In the genomic region with DNA sequence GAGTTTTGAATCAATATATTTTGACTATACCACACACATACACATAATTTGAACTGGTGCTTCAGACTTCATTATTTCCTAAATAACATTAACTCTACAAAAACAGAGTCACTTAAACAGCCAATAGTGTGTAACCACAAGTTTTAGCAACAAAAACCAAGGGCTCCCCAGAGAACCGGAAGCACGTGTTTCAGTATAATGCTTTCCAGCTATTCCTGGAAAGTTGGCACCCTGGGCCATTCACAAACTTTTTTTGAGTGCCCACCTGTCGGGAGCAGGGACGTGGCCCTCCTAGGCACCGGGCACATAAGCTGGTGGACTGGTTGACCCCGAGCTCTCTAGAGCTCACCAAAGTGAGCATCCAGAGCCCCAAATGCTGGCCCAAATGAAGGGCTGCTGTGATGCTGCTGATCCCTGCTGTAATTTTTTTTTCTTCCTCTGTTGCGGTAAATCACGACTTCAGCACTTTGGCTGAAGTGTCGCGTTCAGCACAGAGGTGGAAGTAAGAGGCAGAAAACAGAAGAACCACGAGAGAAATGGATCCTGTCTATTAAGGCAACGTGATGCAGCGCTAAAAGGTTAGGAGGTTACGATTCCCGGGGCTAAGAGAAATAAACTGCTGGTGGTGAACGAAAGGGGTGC, we compare ENCODE assay signal across 8 cellular contexts. TPM values are rescaled to one million over a fixed set of nuclear protein-coding genes. Genes with fewer than 3 reads are reported as not detected.
DNase-seq lines count a peak whose midpoint lies in the region; ATAC-seq, FAIRE-seq and TF ChIP-seq lines count a peak whose summit lies in the region.

No MANE protein-coding gene starts in this region.

- peaks cover 18% of the 10 kb centered on the region for H3K27me3 Mint-ChIP-seq in activated naive CD8-positive, alpha-beta T cell

- peak overlapping the region; percentile 34 for H3K9ac ChIP-seq in mesendoderm (ENCODE audit: low read length)

- H3K79me2 ChIP-seq in ACC112 (ENCODE audit: control insufficient read depth, insufficient read depth, low read length, unreplicated experiment) (no peaks in the 10 kb centered on the region), mesendoderm (ENCODE audit: control insufficient read depth, insufficient read depth, low read length) (no peaks in the 10 kb centered on the region)

- no peak for FAIRE-seq in HTR-8/SVneo (lab: Jason Lieb, UNC)

- H3K9me3 Mint-ChIP-seq in activated naive CD8-positive, alpha-beta T cell (ENCODE audit: low read depth), result no peaks in the 10 kb centered on the region

- no peak overlapping the region for H3K27ac Mint-ChIP-seq in activated naive CD8-positive, alpha-beta T cell

- H3K36me3 ChIP-seq in ACC112 (ENCODE audit: insufficient read depth, low read length) (no peaks in the 10 kb centered on the region), mesendoderm (ENCODE audit: control insufficient read depth, insufficient read depth, low read length) (no peaks in the 10 kb centered on the region)

- no CpG with 5 or more reads among the region's 16 CpGs for WGBS in mesendoderm (ENCODE audit: extremely low coverage, insufficient coverage, low lambda C conversion rate)

- ATAC-seq in esophagus mucosa, result no peak

- H3K36me3 Mint-ChIP-seq in activated naive CD8-positive, alpha-beta T cell, result peaks cover 7% of the 10 kb centered on the region

- H3K23ac ChIP-seq in mesendoderm (ENCODE audit: low read length), result peak overlapping the region; percentile 94

- H2BK5ac ChIP-seq in mesendoderm (ENCODE audit: low read length), result no peak overlapping the region

- H3K4me3 ChIP-seq in ACC112 (ENCODE audit: low read depth, low read length) (peak overlapping the region; percentile 75), mesendoderm (ENCODE audit: low read length) (no peak overlapping the region)

- H3K4me1 ChIP-seq in ACC112 (ENCODE audit: control insufficient read depth, insufficient read depth, low read length, unreplicated experiment) (no peaks in the 10 kb centered on the region), mesendoderm (ENCODE audit: control insufficient read depth, low read depth, low read length) (no peaks in the 10 kb centered on the region)

- peak overlapping the region; percentile 67 for H3K56ac ChIP-seq in mesendoderm (ENCODE audit: low read length)

- H2AFZ ChIP-seq in ACC112 (ENCODE audit: low read length, unreplicated experiment), result no peak overlapping the region

- H3K79me1 ChIP-seq in mesendoderm (ENCODE audit: low read length), result no peaks in the 10 kb centered on the region

- no peak overlapping the region for H3K18ac ChIP-seq in mesendoderm (ENCODE audit: low read length)

- peaks cover 22% of the 10 kb centered on the region for H3K4me1 Mint-ChIP-seq in activated naive CD8-positive, alpha-beta T cell (ENCODE audit: low read depth)

- peaks cover 58% of the 10 kb centered on the region for H3K27me3 ChIP-seq in ACC112 (ENCODE audit: insufficient read depth, low read length)
- H3K27me3 ChIP-seq in mesendoderm (ENCODE audit: insufficient read depth, low read length, poor library complexity), result peaks cover 12% of the 10 kb centered on the region

- no peak overlapping the region for H4K8ac ChIP-seq in mesendoderm (ENCODE audit: low read depth, low read length)

- TF ChIP-seq CTCF in GM13977 (IDR thresholded peaks at IDR 0.05; ENCODE audit: extremely low read depth, insufficient read depth, missing control alignments), result no peak

- H3K4me3 Mint-ChIP-seq in activated naive CD8-positive, alpha-beta T cell, result peak overlapping the region; percentile 75

- no peak overlapping the region for H2AK5ac ChIP-seq in mesendoderm (ENCODE audit: low read length)

- in situ Hi-C loops in GM13977 (cut with MboI; ENCODE audit: low pct_unique_long_range_greater_than_20kb, low sequenced_read_pairs, unreplicated experiment), result no loop called here

- DNase-seq in GM13977 (ENCODE audit: low spot score), result peak; percentile 28
- no peak for DNase-seq in mesendoderm
- DNase-seq in HTR-8/SVneo (ENCODE audit: insufficient read length, low spot score), result no peak
- DNase-seq in hepatic stellate cell (ENCODE audit: low spot score), result no peak
- no peak for DNase-seq in AG08396 (ENCODE audit: low spot score)

- H3K27ac ChIP-seq in ACC112 (ENCODE audit: low read depth, low read length) (no peak overlapping the region), mesendoderm (ENCODE audit: low read depth, low read length) (no peak overlapping the region)

- no peak overlapping the region for H2BK120ac ChIP-seq in mesendoderm (ENCODE audit: low read depth, low read length)

- H3K4me2 ChIP-seq in mesendoderm (ENCODE audit: low read length), result peak overlapping the region; percentile 89

- no peak overlapping the region for H3K4ac ChIP-seq in mesendoderm (ENCODE audit: low read depth, low read length)

- H2BK15ac ChIP-seq in mesendoderm (replicated peaks; ENCODE audit: low read depth), result no peak overlapping the region

- H4K5ac ChIP-seq in mesendoderm (ENCODE audit: low read length), result no peak overlapping the region

RNA-seq across cellular contexts. Expression of a gene that starts 1.8 kb away (rescaled TPM):
- polyA plus RNA-seq in mesendoderm (2013, experiment 1 of 2), result 0.13 TPM
- polyA plus RNA-seq in mesendoderm (2013, experiment 2 of 2), result 0.11 TPM
- not detected for total RNA-seq in esophagus mucosa
